Comparison of ENCODE assay signal across 8 cellular contexts in genomic region chr20:8376940-8377339, GRCh38.
"Had no signal": no experiment of that assay in that cellular context is flagged by ENCODE, and none has a peak within 500 bp of the region (broad histone marks: within the 10 kb centered on the region; RNA-seq: fewer than 3 reads in every experiment).

No MANE protein-coding gene starts in this region.

- ATAC-seq: HCT116, K562 had no signal

- DNase-seq: GM23248, GOT3, H7, HFFc6, IMR-90 had no signal

- H3K27ac Mint-ChIP-seq: HFFc6 had no signal

- H3K36me3 ChIP-seq: HAP-1 had no signal

- H3K9me3 Mint-ChIP-seq: HFFc6 had no signal

- H3K4me3 ChIP-seq: GM23248, HAP-1, K562 had no signal

- H3K4me1 ChIP-seq: HAP-1 had no signal

- H3K27ac ChIP-seq: GM23248 had no signal

- H3K9ac ChIP-seq: GM23248 had no signal

- H3K9me3 ChIP-seq: HAP-1 had no signal

- H3K4me3 Mint-ChIP-seq: HFFc6 had no signal
